In the genomic region with DNA sequence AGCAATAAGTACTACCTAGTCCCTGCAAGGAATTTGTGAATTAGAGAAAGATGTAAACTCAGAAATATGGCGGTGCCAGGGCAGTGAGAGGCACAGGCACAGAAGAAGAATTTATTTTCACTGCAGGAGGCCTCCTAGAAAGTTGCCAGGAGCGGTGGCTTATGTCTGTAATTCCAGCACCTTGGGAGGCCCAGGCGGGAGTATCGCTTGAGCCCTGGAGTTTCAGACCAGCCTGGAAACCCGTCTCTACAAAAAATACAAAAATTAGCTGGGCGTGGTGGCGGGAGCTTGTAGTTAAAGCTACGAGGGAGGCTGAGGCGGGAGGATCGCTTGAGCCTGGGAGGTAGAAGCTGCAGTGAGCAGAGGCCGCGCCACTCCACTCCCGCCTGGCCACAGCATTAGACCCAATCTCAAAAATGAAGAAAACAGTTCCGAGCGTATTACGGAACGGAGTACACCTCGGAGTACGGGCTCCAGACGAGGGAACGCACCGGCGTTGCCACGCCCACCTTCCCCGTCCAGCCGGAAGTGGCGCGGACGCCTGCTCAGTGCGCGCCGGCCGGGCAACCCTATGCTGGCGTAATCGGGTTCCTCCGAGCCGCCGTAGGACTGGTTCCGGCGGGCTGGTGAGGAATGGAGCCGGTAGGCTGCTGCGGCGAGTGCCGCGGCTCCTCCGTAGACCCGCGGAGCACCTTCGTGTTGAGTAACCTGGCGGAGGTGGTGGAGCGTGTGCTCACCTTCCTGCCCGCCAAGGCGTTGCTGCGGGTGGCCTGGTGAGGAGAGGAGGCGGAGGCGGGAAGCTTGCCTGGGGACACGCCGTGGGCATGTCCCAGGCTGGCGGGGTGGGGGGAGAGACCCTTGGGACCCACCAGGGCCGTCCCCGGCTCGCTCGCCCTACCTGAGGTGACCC, we compare ENCODE assay signal across 8 cellular contexts. TPM values are rescaled to one million over a fixed set of nuclear protein-coding genes. Genes with fewer than 3 reads are reported as not detected.
DNase-seq lines count a peak whose midpoint lies in the region; ATAC-seq and TF ChIP-seq lines count a peak whose summit lies in the region.

A gene (plus strand): TSS at position 548 of the 910 bp plus-strand sequence. CDS start 86 bp downstream, at position 634.

- peaks cover 13% of the 10 kb centered on the region; the same call in 1 of the 2 replicates for H4K20me1 ChIP-seq in IMR-90 (ENCODE audit: insufficient read depth, low read length)
- H4K20me1 ChIP-seq in PC-9 (ENCODE audit: insufficient read depth) = 0 out of 2 replicates have a peak, but pooled peaks cover 3% of the 10 kb centered on the region

- H3K36me3 ChIP-seq in IMR-90 (ENCODE audit: control insufficient read depth, insufficient read depth, low read length) = peaks cover 6% of the 10 kb centered on the region
- H3K36me3 ChIP-seq in PC-9 (ENCODE audit: low read depth) = peaks cover 8% of the 10 kb centered on the region; the same call in 1 of the 2 replicates
- H3K36me3 ChIP-seq in esophagus (ENCODE audit: control insufficient read depth in 2 of 2, insufficient read depth in 2 of 2, low read length in 1 of 2) = no peaks in the 10 kb centered on the region
- peaks cover 8% of the 10 kb centered on the region for H3K36me3 ChIP-seq in muscle layer of colon (ENCODE audit: insufficient read depth, low read length)

- H3K9me3 Mint-ChIP-seq in activated T-cell treated with anti-CD3 and anti-CD28 coated beads, Interleukin-2, amount 50 U/mL, for 4 hours = no peaks in the 10 kb centered on the region

- intact Hi-C loops in IMR-90 (cut with micrococcal nuclease) = no loop called here
- intact Hi-C loops in PC-9 (cut with micrococcal nuclease; ENCODE audit: unreplicated experiment) = loop anchor here (5.0 kb wide), 1 partner anchor 91 kb away; no protein-coding TSS in a partner anchor

- H3K23ac ChIP-seq in IMR-90 (ENCODE audit: low read depth, low read length) = peak within 1 kb of the TSS; percentile 95

- BruUV-seq in IMR-90 (replicated peaks; lab: Mats Ljungman, UMichigan) (no TSS peak), PC-9 (replicated peaks; lab: Mats Ljungman, UMichigan) (no TSS peak)

- H3K18ac ChIP-seq in IMR-90 (ENCODE audit: low read depth, low read length) = peak within 1 kb of the TSS; percentile 85

- no peak for TF ChIP-seq RAD21 in IMR-90 (IDR thresholded peaks at IDR 0.05; ENCODE audit: low read length)

- H2AFZ ChIP-seq in IMR-90 (replicated peaks; ENCODE audit: low read length, poor library complexity) (peak within 1 kb of the TSS; percentile 96), PC-9 (peak within 1 kb of the TSS; percentile 100)

- ATAC-seq in GM21529 (IDR thresholded peaks at IDR 0.05; ENCODE audit: unreplicated experiment) = peak; percentile 89
- peak; percentile 98 for ATAC-seq in IMR-90 (ENCODE audit: low read depth)
- peak; percentile 95 to 96 for ATAC-seq in activated T-cell treated with anti-CD3 and anti-CD28 coated beads, Interleukin-2, amount 50 U/mL, for 4 hours

- peaks cover 23 to 42% of the 10 kb centered on the region in 2 experiments for H3K79me1 ChIP-seq in IMR-90 (ENCODE audit: low read depth in 1 of 2, low read length in 2 of 2)

- H3K9me3 ChIP-seq in IMR-90 (ENCODE audit: control insufficient read depth, insufficient read depth, low read length) = no peaks in the 10 kb centered on the region
- H3K9me3 ChIP-seq in PC-9 (ENCODE audit: insufficient read depth, low read depth) = no peaks in the 10 kb centered on the region
- no peaks in the 10 kb centered on the region for H3K9me3 ChIP-seq in esophagus (ENCODE audit: control insufficient read depth in 2 of 2, insufficient read depth in 1 of 2, low read depth in 1 of 2, low read length in 1 of 2)
- H3K9me3 ChIP-seq in muscle layer of colon (ENCODE audit: low read length) = no peaks in the 10 kb centered on the region

- in situ Hi-C loops in IMR-90 (cut with MboI; ENCODE audit: low sequenced_read_pairs) = no loop called here

- peak within 1 kb of the TSS; percentile 94 for H3K4ac ChIP-seq in IMR-90 (ENCODE audit: low read depth, low read length)

- peak within 1 kb of the TSS; percentile 99 for H3K4me3 Mint-ChIP-seq in activated T-cell treated with anti-CD3 and anti-CD28 coated beads, Interleukin-2, amount 50 U/mL, for 4 hours

- H4K91ac ChIP-seq in IMR-90 (ENCODE audit: insufficient read depth, low read depth, low read length) = peak within 1 kb of the TSS; percentile 92

- no peaks in the 10 kb centered on the region for H3K9me2 ChIP-seq in PC-9 (ENCODE audit: insufficient read depth)

- H2BK15ac ChIP-seq in IMR-90 (ENCODE audit: low read depth, low read length) = peak within 1 kb of the TSS; percentile 49; the same call in 2 of the 3 replicates

- H4K8ac ChIP-seq in IMR-90 (ENCODE audit: low read depth in 2 of 2, low read length in 2 of 2) = peak within 1 kb of the TSS; percentile 81 to 97

- H3K27me3 ChIP-seq in IMR-90 (ENCODE audit: control insufficient read depth, insufficient read depth, low read length) (no peaks in the 10 kb centered on the region), PC-9 (ENCODE audit: insufficient read depth, low read depth) (no peaks in the 10 kb centered on the region), esophagus (ENCODE audit: control insufficient read depth in 1 of 2, insufficient read depth in 2 of 2, low read length in 2 of 2) (no peaks in the 10 kb centered on the region), muscle layer of colon (ENCODE audit: control insufficient read depth in 1 of 2, insufficient read depth in 2 of 2, low read length in 2 of 2) (no peaks in the 10 kb centered on the region)

- H3K79me2 ChIP-seq in PC-9 (ENCODE audit: low read depth) = peaks cover 32% of the 10 kb centered on the region

- dilution Hi-C loops in IMR-90 (cut with HindIII; ENCODE audit: low sequenced_read_pairs, unreplicated experiment) = no loop called here

- peak within 1 kb of the TSS; percentile 89 for H2AK5ac ChIP-seq in IMR-90 (ENCODE audit: low read depth, low read length)

- TF ChIP-seq CTCF in IMR-90 (conservative IDR thresholded peaks at IDR 0.05; ENCODE audit: low read depth, low read length) (no peak), PC-9 (conservative IDR thresholded peaks at IDR 0.05) (no peak)

- DNase-seq in DMS153 treated with DMSO at 0.1 percent for 48 hours (lab: John Stamatoyannopoulos, UW; ENCODE audit: unreplicated experiment) (peak; percentile 12), IMR-90 (peak; percentile 88), PC-9 (peak; percentile 78 to 92)
- DNase-seq in activated T-cell treated with anti-CD3 and anti-CD28 coated beads, Interleukin-2, amount 50 U/mL, for 4 hours = peak; percentile 85
- DNase-seq in stimulated activated CD8-positive, alpha-beta memory T cell treated with anti-CD3 and anti-CD28 coated beads, Interleukin-7, amount 100 ng/mL, for 1 hour (ENCODE audit: low read depth in 2 of 2) = peak; percentile 73 to 78

- H3K4me2 ChIP-seq in IMR-90 (ENCODE audit: low read depth, low read length) (peak within 1 kb of the TSS; percentile 96), PC-9 (peak within 1 kb of the TSS; percentile 73)

- peak within 1 kb of the TSS; percentile 96 for H3K27ac ChIP-seq in IMR-90 (ENCODE audit: insufficient read depth, low read length)
- peak within 1 kb of the TSS; percentile 84 for H3K27ac ChIP-seq in PC-9
- H3K27ac ChIP-seq in esophagus (ENCODE audit: low read depth in 2 of 2, low read length in 1 of 2) = peak within 1 kb of the TSS; percentile 68 to 94
- peak within 1 kb of the TSS; percentile 62 for H3K27ac ChIP-seq in muscle layer of colon (ENCODE audit: low read depth, low read length)

- peak within 1 kb of the TSS; percentile 66 for H3K56ac ChIP-seq in IMR-90 (ENCODE audit: extremely low read depth, insufficient read depth, low read length)

- H2BK20ac ChIP-seq in IMR-90 (ENCODE audit: low read depth, low read length) = peak within 1 kb of the TSS; percentile 1; the same call in 1 of the 2 replicates

- peak within 1 kb of the TSS; percentile 75 for H2AK9ac ChIP-seq in IMR-90 (replicated peaks; ENCODE audit: low read depth, low read length, poor library complexity)

- CTCF ChIA-PET in IMR-90 (lab: Yijun Ruan, JAX) = no interaction called here
- CTCF ChIA-PET in PC-9 (lab: Charles Lee) = interaction anchor here (0.7 kb wide), 2 partner anchors 26 to 182 kb away, joined by 3 to 5 read pairs; no protein-coding TSS in a partner anchor

- peak; percentile 64; the same call in 1 of the 2 replicates for TF ChIP-seq POLR2A in IMR-90 (IDR thresholded peaks at IDR 0.05; ENCODE audit: low read depth, low read length)

- WGBS in IMR-90 (ENCODE audit: extremely low coverage in 2 of 2, insufficient read length in 1 of 2), 2 experiments = 0% methylated on average over 27 of the region's 63 CpGs; no CpG with 5 or more reads in 1 of the 2 experiments
- WGBS in esophagus, 2 donors = 2 to 3% methylated on average over 59 to 63 of the region's 63 CpGs

- H3K9me1 ChIP-seq in IMR-90 (ENCODE audit: insufficient read depth, low read length) = peaks cover 16% of the 10 kb centered on the region

- H3K36me3 Mint-ChIP-seq in activated T-cell treated with anti-CD3 and anti-CD28 coated beads, Interleukin-2, amount 50 U/mL, for 4 hours (ENCODE audit: insufficient read depth) = peaks cover 10% of the 10 kb centered on the region

- H3K4me3 ChIP-seq in IMR-90 (ENCODE audit: insufficient read depth, low read depth, low read length) (peak within 1 kb of the TSS; percentile 93), PC-9 (peak within 1 kb of the TSS; percentile 99), esophagus (ENCODE audit: low read depth in 1 of 2, low read length in 2 of 2) (peak within 1 kb of the TSS; percentile 78 to 96), muscle layer of colon (ENCODE audit: low read depth in 1 of 2, low read length in 2 of 2) (peak within 1 kb of the TSS; percentile 77 to 85)

- peak within 1 kb of the TSS; percentile 65 for H2BK120ac ChIP-seq in IMR-90 (ENCODE audit: low read depth, low read length)

- H3K14ac ChIP-seq in IMR-90 (replicated peaks; ENCODE audit: low read depth, low read length) = peak within 1 kb of the TSS; percentile 97

- H3K9ac ChIP-seq in IMR-90 (ENCODE audit: low read depth, low read length) (peak within 1 kb of the TSS; percentile 95), muscle layer of colon (ENCODE audit: low read length) (peak within 1 kb of the TSS; percentile 87)

- H4K5ac ChIP-seq in IMR-90 (ENCODE audit: low read depth, low read length) = peak within 1 kb of the TSS; percentile 90

- H3F3A ChIP-seq in PC-9 (ENCODE audit: insufficient read depth, low read depth) = peaks cover 12% of the 10 kb centered on the region; the same call in 1 of the 2 replicates

- H3K27me3 Mint-ChIP-seq in activated T-cell treated with anti-CD3 and anti-CD28 coated beads, Interleukin-2, amount 50 U/mL, for 4 hours (ENCODE audit: low read depth) = no peaks in the 10 kb centered on the region

- H2BK5ac ChIP-seq in IMR-90 (ENCODE audit: low read depth, low read length, poor library complexity, severe bottlenecking) = peak within 1 kb of the TSS; percentile 95

- H3K4me1 ChIP-seq in IMR-90 (ENCODE audit: control insufficient read depth, insufficient read depth, low read length) (peaks cover 4% of the 10 kb centered on the region; the same call in 1 of the 2 replicates), PC-9 (replicated peaks; ENCODE audit: insufficient read depth) (peaks cover 17% of the 10 kb centered on the region), esophagus (ENCODE audit: control insufficient read depth in 2 of 2, insufficient read depth in 2 of 2, low read length in 1 of 2) (no peaks in the 10 kb centered on the region), muscle layer of colon (ENCODE audit: insufficient read depth, low read length) (peaks cover 22% of the 10 kb centered on the region)

- H3K4me1 Mint-ChIP-seq in activated T-cell treated with anti-CD3 and anti-CD28 coated beads, Interleukin-2, amount 50 U/mL, for 4 hours (ENCODE audit: low read depth) = peaks cover 42% of the 10 kb centered on the region

- POLR2A ChIA-PET in IMR-90 (lab: Charles Lee; ENCODE audit: unreplicated experiment) = interaction anchor here (0.6 kb wide), 1 partner anchor 246 kb away, joined by 4 read pairs; no protein-coding TSS in a partner anchor
- POLR2A ChIA-PET in PC-9 (lab: Charles Lee; ENCODE audit: unreplicated experiment) = interaction anchor here (0.6 to 0.7 kb wide), 4 partner anchors 61 to 913 kb away, joined by 3 to 17 read pairs (median 4); a partner anchor contains a TSS

RNA-seq across cellular contexts. Expression of the gene that starts here (rescaled TPM):
- total RNA-seq in IMR-90 (2012; rRNA removed) = 43.3 and 45.2 TPM in 2 replicates
- 22.4 and 24.5 TPM in 2 replicates for polyA plus RNA-seq in IMR-90 (2012; rRNA removed)
- 18.6 and 22.9 TPM in 2 replicates for polyA plus RNA-seq in IMR-90 (2012; cell fraction: cytosol; rRNA removed)
- polyA plus RNA-seq in IMR-90 (2012; cell fraction: nucleus; rRNA removed; ENCODE audit: low replicate concordance) = 11.2 and 17.7 TPM in 2 replicates
- total RNA-seq in PC-9 (2021) = 37.5 and 47.9 TPM in 2 replicates
- total RNA-seq in activated T-cell treated with anti-CD3 and anti-CD28 coated beads, Interleukin-2, amount 50 U/mL, for 4 hours = 10 to 100 TPM; 30.1 to 36.2 (median 35.7) TPM
- polyA plus RNA-seq in esophagus = 10 to 100 TPM in 1 of 2 donors, 1 to 10 TPM in 1; 6.0 to 12.9 TPM

Comparison
In these comparisons a context has a peak if more than half of its experiments do, and no peak if none do; other contexts are left out.
1. Peak in every context shown above with its lines: DNase-seq, ATAC-seq, H3K4me3 ChIP-seq and H3K27ac ChIP-seq.
2. DNase-seq: peak in every context shown above with its lines; median percentile 88 in IMR-90; 85 in PC-9; 85 in activated T-cell treated with anti-CD3 and anti-CD28 coated beads, Interleukin-2, amount 50 U/mL, for 4 hours; 76 in stimulated activated CD8-positive, alpha-beta memory T cell treated with anti-CD3 and anti-CD28 coated beads, Interleukin-7, amount 100 ng/mL, for 1 hour; 12 in DMS153 treated with DMSO at 0.1 percent for 48 hours.